Comparison of ENCODE assay signal across 1 cellular context in the genomic region with DNA sequence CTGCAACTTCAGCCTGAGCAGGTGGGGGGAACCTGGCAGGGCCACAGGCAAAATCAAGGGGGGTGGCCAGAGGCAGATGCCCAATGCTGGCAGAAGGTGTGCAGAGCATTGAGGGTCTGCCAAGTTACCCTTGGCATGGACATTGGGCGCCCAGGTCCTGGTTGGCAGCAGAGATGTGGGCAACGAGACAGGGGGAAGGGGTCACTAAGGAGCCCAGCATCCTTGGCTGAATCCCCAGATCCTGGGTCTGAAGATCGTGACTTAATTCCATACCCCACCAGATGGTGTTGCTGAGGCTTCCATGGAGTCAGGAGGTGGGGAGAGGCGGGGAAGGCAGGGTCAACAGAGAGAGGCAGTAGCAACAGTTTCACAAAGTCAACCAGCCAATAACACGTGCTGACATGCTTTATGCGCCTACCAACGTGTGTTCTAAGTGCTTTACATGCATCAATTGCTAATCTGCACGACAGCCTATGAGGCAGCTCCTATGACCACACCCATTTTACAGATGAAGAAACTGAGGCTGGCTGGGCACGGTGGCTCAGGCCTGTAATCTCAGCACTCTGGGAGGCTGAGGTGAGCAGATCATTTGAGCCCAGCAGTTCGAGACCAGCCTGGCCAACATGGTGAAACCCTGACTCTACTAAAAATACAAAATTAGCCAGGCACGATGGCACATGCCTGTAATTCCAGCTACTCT.
TF ChIP-seq lines count a peak whose summit lies in the region.

No MANE protein-coding gene starts in this region.

TF ChIP-seq in HepG2, 621 proteins besides CTCF, POLR2A, EP300 and RAD21:
- TF ChIP-seq ZFP90 (CRISPR knock-in tag; IDR thresholded peaks at IDR 0.05; ENCODE audit: borderline replicate concordance) (no peak), ZNF629 (CRISPR knock-in tag; conservative IDR thresholded peaks at IDR 0.05) (peak; percentile 78)
